In genomic region chr3:162138509-162138908, GRCh38 we compare ENCODE assay signal across 25 cellular contexts.
"Had no signal": no experiment of that assay in that cellular context is flagged by ENCODE, and none has a peak within 500 bp of the region (broad histone marks: within the 10 kb centered on the region; RNA-seq: fewer than 3 reads in every experiment).

No MANE protein-coding gene starts in this region.

- H3K27ac ChIP-seq: epithelial cell of prostate, esophagus squamous epithelium, hepatocyte, neural progenitor cell, uterus, WERI-Rb-1 had no signal

- H3K4me3 ChIP-seq: esophagus squamous epithelium, hepatocyte, neural progenitor cell, uterus had no signal

- H3K9ac ChIP-seq: neural progenitor cell had no signal

- H3K27me3 ChIP-seq: esophagus squamous epithelium, hepatocyte, neural progenitor cell, uterus had no signal

- H3K36me3 ChIP-seq: esophagus squamous epithelium, neural progenitor cell, WERI-Rb-1 had no signal

- H2AFZ ChIP-seq: hepatocyte, neural progenitor cell had no signal

- ATAC-seq: activated CD4-positive, CD25-positive, alpha-beta regulatory T cell treated with anti-CD3 and anti-CD28 coated beads, Interleukin-2, amount 50 U/mL, for 24 hours; activated naive CD4-positive, alpha-beta T cell treated with anti-CD3 and anti-CD28 coated beads, Interleukin-2, amount 50 U/mL, for 72 hours; activated T-helper 17 cell treated with anti-CD3 and anti-CD28 coated beads, Interleukin-2, amount 50 U/mL, for 72 hours; natural killer cell; sciatic nerve; stimulated activated effector memory CD8-positive, alpha-beta T cell treated with anti-CD3 and anti-CD28 coated beads, Interleukin-12 subunit alpha, Interleukin-12 subunit beta, amount 100 ng/mL, for 72 hours; stimulated activated naive CD8-positive, alpha-beta T cell treated with anti-CD3 and anti-CD28 coated beads, Interleukin-15, amount 100 ng/mL, for 72 hours had no signal

- H3K4me1 ChIP-seq: esophagus squamous epithelium, uterus had no signal

- H3K4me2 ChIP-seq: hepatocyte, neural progenitor cell had no signal

- DNase-seq: activated CD4-positive, alpha-beta T cell treated with anti-CD3 and anti-CD28 coated beads for 48 hours; activated CD4-positive, alpha-beta T cell treated with anti-CD3 and anti-CD28 coated beads, Interleukin-2, amount 50 U/mL, for 48 hours; activated CD8-positive, alpha-beta memory T cell treated with anti-CD3 and anti-CD28 coated beads for 24 hours; activated T-cell treated with anti-CD3 and anti-CD28 coated beads, Interleukin-2, amount 50 U/mL, for 1 hour; dermis blood vessel endothelial cell; effector CD4-positive, alpha-beta T cell; esophagus squamous epithelium; foreskin melanocyte; islet precursor cell; natural killer cell; posterior cingulate gyrus; small intestine; stimulated activated CD4-positive, alpha-beta T cell treated with anti-CD3 and anti-CD28 coated beads, Interleukin-4, amount 100 ng/mL, for 24 hours; stimulated activated naive CD8-positive, alpha-beta T cell treated with anti-CD3 and anti-CD28 coated beads, Interleukin-15, amount 100 ng/mL, for 72 hours; substantia nigra; uterus; WERI-Rb-1 had no signal

- H3K9me3 ChIP-seq: esophagus squamous epithelium, uterus had no signal
